In genomic region chr17:27473190-27473747, GRCh38 we compare ENCODE assay signal across 10 cellular contexts. TPM values are rescaled to one million over a fixed set of nuclear protein-coding genes. Genes with fewer than 3 reads are reported as not detected.
DNase-seq lines count a peak whose midpoint lies in the region; ATAC-seq and TF ChIP-seq lines count a peak whose summit lies in the region.
"Had no signal": no experiment of that assay in that cellular context is flagged by ENCODE, and none has a peak within 500 bp of the region (broad histone marks: within the 10 kb centered on the region; RNA-seq: fewer than 3 reads in every experiment).

No MANE protein-coding gene starts in this region.

- no peaks in the 10 kb centered on the region for H3K36me3 ChIP-seq in esophagus squamous epithelium
- H3K36me3 ChIP-seq in suprapubic skin = no peaks in the 10 kb centered on the region
- H3K36me3 ChIP-seq in testis (ENCODE audit: low read depth, missing control alignments) = no peaks in the 10 kb centered on the region

- TF ChIP-seq EP300 in suprapubic skin (IDR thresholded peaks at IDR 0.05) = no peak

- TF ChIP-seq CTCF in WTC11 (IDR thresholded peaks at IDR 0.05) (no peak), esophagus squamous epithelium (IDR thresholded peaks at IDR 0.05) (no peak), suprapubic skin (IDR thresholded peaks at IDR 0.05) (no peak), testis (IDR thresholded peaks at IDR 0.05) (no peak)

- POLR2A ChIA-PET in WTC11 (lab: Charles Lee) = no interaction called here

- DNase-seq in activated T-cell treated with anti-CD3 and anti-CD28 coated beads, Interleukin-2, amount 50 U/mL, for 24 hours = peak; percentile 78
- DNase-seq in activated T-cell treated with anti-CD3 and anti-CD28 coated beads, Interleukin-2, amount 50 U/mL, for 48 hours = no peak
- DNase-seq in WTC11 (ENCODE audit: low spot score) (no peak), esophagus squamous epithelium (lab: John Stamatoyannopoulos, UW) (no peak), suprapubic skin (ENCODE audit: low spot score in 2 of 2) (no peak), testis (no peak), NCI-H82 treated with DMSO at 0.1 percent for 48 hours (lab: John Stamatoyannopoulos, UW; ENCODE audit: unreplicated experiment) (no peak), middle frontal gyrus (ENCODE audit: extremely low spot score, low spot score) (no peak)
- DNase-seq: islet precursor cell, PC-3 had no signal

- H3K27me3 ChIP-seq in esophagus squamous epithelium (no peaks in the 10 kb centered on the region), suprapubic skin (no peaks in the 10 kb centered on the region), testis (no peaks in the 10 kb centered on the region)

- TF ChIP-seq POLR2A in esophagus squamous epithelium (IDR thresholded peaks at IDR 0.05) = no peak
- TF ChIP-seq POLR2A in suprapubic skin (IDR thresholded peaks at IDR 0.05) = no peak
- TF ChIP-seq POLR2A in testis (IDR thresholded peaks at IDR 0.05) = no peak

- no peak; the same call in 1 of the 2 replicates for ATAC-seq in WTC11
- ATAC-seq: PC-3 had no signal

- H3K27ac Mint-ChIP-seq in activated T-cell treated with anti-CD3 and anti-CD28 coated beads, Interleukin-2, amount 50 U/mL, for 24 hours = peak overlapping the region; percentile 100
- H3K27ac Mint-ChIP-seq in WTC11 = peak overlapping the region; percentile 93

- no peaks in the 10 kb centered on the region for H3K9me3 ChIP-seq in esophagus squamous epithelium
- no peaks in the 10 kb centered on the region for H3K9me3 ChIP-seq in suprapubic skin
- no peaks in the 10 kb centered on the region for H3K9me3 ChIP-seq in testis

- CTCF ChIA-PET in WTC11 (lab: Charles Lee) = interaction anchor here (1.3 to 2.4 kb wide), 2 partner anchors 17 to 130 kb away, joined by 4 to 6 read pairs; partner anchors contain the start of gene KSR1

- H3K27ac ChIP-seq in esophagus squamous epithelium = peak overlapping the region; percentile 55 to 72 (median 64)
- H3K27ac ChIP-seq in suprapubic skin = peak overlapping the region; percentile 4
- H3K27ac ChIP-seq in testis = no peak overlapping the region

- H3K4me1 ChIP-seq in esophagus squamous epithelium (peaks cover 40 to 92% (median 74%) of the 10 kb centered on the region in 3 donors), suprapubic skin (peaks cover 65% of the 10 kb centered on the region), testis (no peaks in the 10 kb centered on the region)

- peaks cover 96% of the 10 kb centered on the region for H3K4me1 Mint-ChIP-seq in activated T-cell treated with anti-CD3 and anti-CD28 coated beads, Interleukin-2, amount 50 U/mL, for 24 hours (ENCODE audit: low read depth)
- H3K4me1 Mint-ChIP-seq in WTC11 = peaks cover 90% of the 10 kb centered on the region

- H3K27me3 Mint-ChIP-seq in activated T-cell treated with anti-CD3 and anti-CD28 coated beads, Interleukin-2, amount 50 U/mL, for 24 hours = no peaks in the 10 kb centered on the region
- no peaks in the 10 kb centered on the region; the same call in 1 of the 2 replicates for H3K27me3 Mint-ChIP-seq in WTC11 (ENCODE audit: low read depth)

- peak overlapping the region; percentile 75 for H3K4me3 Mint-ChIP-seq in activated T-cell treated with anti-CD3 and anti-CD28 coated beads, Interleukin-2, amount 50 U/mL, for 24 hours
- no peak overlapping the region for H3K4me3 Mint-ChIP-seq in WTC11

- no peaks in the 10 kb centered on the region for H3K9me3 Mint-ChIP-seq in activated T-cell treated with anti-CD3 and anti-CD28 coated beads, Interleukin-2, amount 50 U/mL, for 24 hours
- no peaks in the 10 kb centered on the region for H3K9me3 Mint-ChIP-seq in WTC11

- 76 to 85% methylated on average over 6 of the region's 6 CpGs for WGBS in esophagus squamous epithelium, 2 donors
- 88% methylated on average over 6 of the region's 6 CpGs for WGBS in suprapubic skin
- WGBS in testis, 2 donors = 90 to 95% methylated on average over 6 of the region's 6 CpGs

- intact Hi-C loops in esophagus squamous epithelium (cut with DNase I) (no loop called here), testis (cut with DNase I; ENCODE audit: low total_unique reads) (no loop called here)

- H3K4me3 ChIP-seq in esophagus squamous epithelium (no peak overlapping the region), suprapubic skin (no peak overlapping the region), testis (no peak overlapping the region)

- H3K36me3 Mint-ChIP-seq in activated T-cell treated with anti-CD3 and anti-CD28 coated beads, Interleukin-2, amount 50 U/mL, for 24 hours (ENCODE audit: low read depth) = peaks cover 43% of the 10 kb centered on the region
- H3K36me3 Mint-ChIP-seq in WTC11 = no peaks in the 10 kb centered on the region; the same call in 1 of the 2 replicates

TF ChIP-seq in WTC11, 78 proteins besides CTCF, POLR2A, EP300 and RAD21 (continues in another document):
- TF ChIP-seq NFE2L1 (CRISPR knock-in tag; IDR thresholded peaks at IDR 0.05) = no peak
- TF ChIP-seq JUN (CRISPR knock-in tag; IDR thresholded peaks at IDR 0.05) = no peak
- no peak for TF ChIP-seq ARID4B (CRISPR knock-in tag; IDR thresholded peaks at IDR 0.05; ENCODE audit: borderline replicate concordance)
- no peak for TF ChIP-seq ATF1 (CRISPR knock-in tag; IDR thresholded peaks at IDR 0.05)
- no peak for TF ChIP-seq RELA (CRISPR knock-in tag; IDR thresholded peaks at IDR 0.05; ENCODE audit: borderline replicate concordance)
- TF ChIP-seq AFF4 (CRISPR knock-in tag; IDR thresholded peaks at IDR 0.05; ENCODE audit: borderline replicate concordance) = no peak
- no peak for TF ChIP-seq CDX4 (CRISPR knock-in tag; IDR thresholded peaks at IDR 0.05; ENCODE audit: borderline replicate concordance)

RNA-seq across cellular contexts. Expression of gene KSR1, which starts 17.0 kb away (rescaled TPM):
- 38.0 to 45.5 TPM (median 39.7 TPM) in 3 replicates for total RNA-seq in WTC11 (2021)
- total RNA-seq in esophagus squamous epithelium = 10 to 100 TPM; 22.3 to 32.4 (median 31.0) TPM
- total RNA-seq in suprapubic skin = 10 to 100 TPM; 38.1 to 54.0 (median 49.5) TPM
- 10 to 100 TPM; 44.8 to 80.7 TPM for total RNA-seq in testis
- 63.7 TPM for polyA plus RNA-seq in testis (ENCODE audit: insufficient read depth, low read depth, low replicate concordance)

Comparison
In these comparisons a context has a peak if more than half of its experiments do, and no peak if none do; other contexts are left out.
1. H3K27ac ChIP-seq: peak in esophagus squamous epithelium (4 of 4) and suprapubic skin (single experiment); none in testis (0 of 2).